ENCODE assay signal across 8 cellular contexts in genomic region chr13:114065141-114065925, GRCh38.
DNase-seq lines count a peak whose midpoint lies in the region; FAIRE-seq and TF ChIP-seq lines count a peak whose summit lies in the region.

No MANE protein-coding gene starts in this region.

- in situ Hi-C loops in T47D (cut with HindIII; ENCODE audit: low pct_unique_long_range_greater_than_20kb, low sequenced_read_pairs): no loop called here

- WGBS in small intestine, 3 donors: 14 to 23% (median 18%) methylated on average over 24 to 25 of the region's 25 CpGs

- no peaks in the 10 kb centered on the region for H3K27me3 ChIP-seq in small intestine (ENCODE audit: control insufficient read depth in 2 of 2, insufficient read depth in 2 of 2, low read length in 2 of 2)

- H3K4me1 ChIP-seq in small intestine (ENCODE audit: control insufficient read depth in 2 of 2, insufficient read depth in 1 of 2, low read depth in 1 of 2, low read length in 1 of 2): peaks cover 0 to 2% of the 10 kb centered on the region in 2 donors

- H3K27ac ChIP-seq in small intestine (ENCODE audit: low read depth in 1 of 2, low read length in 1 of 2): peak overlapping the region; percentile 84 to 95

- H3K4me3 ChIP-seq in WI38 (ENCODE audit: low read depth, low read length) (peak overlapping the region; percentile 59), small intestine (ENCODE audit: low read depth in 1 of 2, low read length in 2 of 2) (peak overlapping the region in 1 of 2 donors; percentile 48)

- no peak for TF ChIP-seq CTCF in WI38 (IDR thresholded peaks at IDR 0.05; ENCODE audit: low read depth, low read length)

- H3K9me3 ChIP-seq in small intestine (ENCODE audit: control insufficient read depth, low read depth): no peaks in the 10 kb centered on the region

- DNase-seq in COR-L47 (lab: John Stamatoyannopoulos, UW) (peak; percentile 78), GOT3 (lab: John Stamatoyannopoulos, UW) (peak; percentile 90), NCI-H146 treated with DMSO at 0.1 percent for 48 hours (lab: John Stamatoyannopoulos, UW; ENCODE audit: unreplicated experiment) (peak; percentile 17), T47D (ENCODE audit: low read depth in 1 of 2, low spot score in 1 of 2) (peak; percentile 26 to 91), iPS-NIHi11 (ENCODE audit: low spot score) (peak; percentile 77), small intestine (peak; percentile 59), NCI-H187 (lab: John Stamatoyannopoulos, UW) (no peak)

- no peak for FAIRE-seq in small intestine (lab: Jason Lieb, UNC)

- no peaks in the 10 kb centered on the region for H3K36me3 ChIP-seq in small intestine (ENCODE audit: control insufficient read depth in 2 of 2, insufficient read depth in 2 of 2, low read length in 2 of 2)

Comparison
In these comparisons a context has a peak if more than half of its experiments do, and no peak if none do; other contexts are left out.
1. DNase-seq: peak in COR-L47 (single experiment), GOT3 (single experiment), NCI-H146 treated with DMSO at 0.1 percent for 48 hours (single experiment), T47D (2 of 2), iPS-NIHi11 (single experiment) and small intestine (single experiment); none in NCI-H187 (0 of 2).